In genomic region chr7:1536768-1537630, GRCh38 we compare ENCODE assay signal across 8 cellular contexts. TPM values are rescaled to one million over a fixed set of nuclear protein-coding genes. Genes with fewer than 3 reads are reported as not detected.
DNase-seq lines count a peak whose midpoint lies in the region; ATAC-seq and TF ChIP-seq lines count a peak whose summit lies in the region.

No MANE protein-coding gene starts in this region.

- peaks cover 67% of the 10 kb centered on the region for H3K4me1 ChIP-seq in SJSA1 (replicated peaks)

- peaks cover 12% of the 10 kb centered on the region for H3K27me3 Mint-ChIP-seq in nephron progenitor cell (ENCODE audit: low read depth, poor library complexity)
- no peaks in the 10 kb centered on the region for H3K27me3 Mint-ChIP-seq in activated CD4-positive, alpha-beta memory T cell treated with anti-CD3 and anti-CD28 coated beads for 36 hours

- no peaks in the 10 kb centered on the region for H3K27me3 ChIP-seq in SJSA1 (replicated peaks)

- H3K9me3 ChIP-seq in SJSA1 (replicated peaks) = no peaks in the 10 kb centered on the region

- ATAC-seq in GM18505 (IDR thresholded peaks at IDR 0.05; ENCODE audit: unreplicated experiment) = no peak

- H3K4me3 Mint-ChIP-seq in nephron progenitor cell = peak overlapping the region; percentile 52
- H3K4me3 Mint-ChIP-seq in activated CD4-positive, alpha-beta memory T cell treated with anti-CD3 and anti-CD28 coated beads for 36 hours = no peak overlapping the region

- H3K4me1 Mint-ChIP-seq in nephron progenitor cell = peaks cover 45% of the 10 kb centered on the region
- peaks cover 20% of the 10 kb centered on the region for H3K4me1 Mint-ChIP-seq in activated CD4-positive, alpha-beta memory T cell treated with anti-CD3 and anti-CD28 coated beads for 36 hours (ENCODE audit: low read depth)

- DNase-seq in DMS53 (lab: John Stamatoyannopoulos, UW) = peak; percentile 85
- peak; percentile 99 for DNase-seq in SJSA1 (ENCODE audit: low read depth in 1 of 2, low spot score in 2 of 2)
- DNase-seq in fibroblast of the aortic adventitia (ENCODE audit: low read depth) = peak; percentile 99
- DNase-seq in nephron progenitor cell = peak; percentile 87
- no peak for DNase-seq in activated CD4-positive, alpha-beta memory T cell treated with anti-CD3 and anti-CD28 coated beads for 36 hours
- DNase-seq in activated CD4-positive, alpha-beta T cell treated with anti-CD3 and anti-CD28 coated beads, Interleukin-2, amount 50 U/mL, for 4 hours = no peak
- DNase-seq in DMS114 treated with DMSO at 0.1 percent for 48 hours (lab: John Stamatoyannopoulos, UW; ENCODE audit: unreplicated experiment) = no peak

- TF ChIP-seq CTCF in fibroblast of the aortic adventitia (IDR thresholded peaks at IDR 0.05; ENCODE audit: insufficient read depth, low read length) (no peak), nephron progenitor cell (IDR thresholded peaks at IDR 0.05) (no peak)

- H3K27ac ChIP-seq in SJSA1 = peak overlapping the region; percentile 100

- H3K36me3 Mint-ChIP-seq in nephron progenitor cell (ENCODE audit: low read depth) = no peaks in the 10 kb centered on the region
- H3K36me3 Mint-ChIP-seq in activated CD4-positive, alpha-beta memory T cell treated with anti-CD3 and anti-CD28 coated beads for 36 hours = peaks cover 21% of the 10 kb centered on the region

- peaks cover 63% of the 10 kb centered on the region for H3K36me3 ChIP-seq in SJSA1

- no peak overlapping the region for H3K27ac Mint-ChIP-seq in nephron progenitor cell
- H3K27ac Mint-ChIP-seq in activated CD4-positive, alpha-beta memory T cell treated with anti-CD3 and anti-CD28 coated beads for 36 hours = no peak overlapping the region

- POLR2A ChIA-PET in activated CD4-positive, alpha-beta memory T cell treated with anti-CD3 and anti-CD28 coated beads for 36 hours (lab: Charles Lee) = no interaction called here

- H3K4me3 ChIP-seq in SJSA1 (peak overlapping the region; percentile 39), fibroblast of the aortic adventitia (ENCODE audit: low read depth, low read length) (peak overlapping the region; percentile 70)

- intact Hi-C loops in activated CD4-positive, alpha-beta memory T cell treated with anti-CD3 and anti-CD28 coated beads for 36 hours (cut with micrococcal nuclease) = no loop called here

- CTCF ChIA-PET in activated CD4-positive, alpha-beta memory T cell treated with anti-CD3 and anti-CD28 coated beads for 36 hours (lab: Charles Lee) = no interaction called here

- no peaks in the 10 kb centered on the region for H3K9me3 Mint-ChIP-seq in nephron progenitor cell
- H3K9me3 Mint-ChIP-seq in activated CD4-positive, alpha-beta memory T cell treated with anti-CD3 and anti-CD28 coated beads for 36 hours = no peaks in the 10 kb centered on the region

- no peak for TF ChIP-seq POLR2A in GM18505 (IDR thresholded peaks at IDR 0.05; ENCODE audit: borderline replicate concordance, extremely low read depth, insufficient read depth, insufficient read length)

RNA-seq across cellular contexts. Expression of gene MAFK, which starts 6.5 kb away (rescaled TPM):
- 47.2 and 51.7 TPM in 2 replicates for total RNA-seq in SJSA1 (2014; rRNA removed; shearing (Covaris generic))
- 5.3 and 12.7 TPM in 2 replicates for total RNA-seq in fibroblast of the aortic adventitia (ENCODE audit: low replicate concordance)
- 10 to 100 TPM; 34.9 to 36.1 TPM for total RNA-seq in activated CD4-positive, alpha-beta memory T cell treated with anti-CD3 and anti-CD28 coated beads for 36 hours

RNA-seq across cellular contexts. Expression of gene TMEM184A, which starts 19.0 kb away (rescaled TPM):
- 1.8 and 3.2 TPM in 2 replicates for total RNA-seq in SJSA1 (2014; rRNA removed; shearing (Covaris generic))
- not detected in 2 replicates for total RNA-seq in fibroblast of the aortic adventitia (ENCODE audit: low replicate concordance)
- total RNA-seq in activated CD4-positive, alpha-beta memory T cell treated with anti-CD3 and anti-CD28 coated beads for 36 hours = not detected

RNA-seq across cellular contexts. Expression of gene INTS1, which starts 32.8 kb away (rescaled TPM):
- total RNA-seq in SJSA1 (2014; rRNA removed; shearing (Covaris generic)) = 34.9 and 36.8 TPM in 2 replicates
- 44.2 and 53.1 TPM in 2 replicates for total RNA-seq in fibroblast of the aortic adventitia (ENCODE audit: low replicate concordance)
- total RNA-seq in activated CD4-positive, alpha-beta memory T cell treated with anti-CD3 and anti-CD28 coated beads for 36 hours = 10 to 100 TPM; 86.4 to 92.5 TPM

RNA-seq across cellular contexts. Expression of gene PSMG3, which starts 32.8 kb away (rescaled TPM):
- total RNA-seq in SJSA1 (2014; rRNA removed; shearing (Covaris generic)) = 63.9 and 84.7 TPM in 2 replicates
- total RNA-seq in fibroblast of the aortic adventitia (ENCODE audit: low replicate concordance) = 6.6 and 20.5 TPM in 2 replicates
- total RNA-seq in activated CD4-positive, alpha-beta memory T cell treated with anti-CD3 and anti-CD28 coated beads for 36 hours = 10 to 100 TPM; 48.1 to 55.0 TPM

Comparison
In these comparisons a context has a peak if more than half of its experiments do, and no peak if none do; other contexts are left out.
1. DNase-seq: peak in DMS53 (single experiment), SJSA1 (2 of 2), fibroblast of the aortic adventitia (single experiment) and nephron progenitor cell (single experiment); none in activated CD4-positive, alpha-beta memory T cell treated with anti-CD3 and anti-CD28 coated beads for 36 hours (single experiment), activated CD4-positive, alpha-beta T cell treated with anti-CD3 and anti-CD28 coated beads, Interleukin-2, amount 50 U/mL, for 4 hours (0 of 2) and DMS114 treated with DMSO at 0.1 percent for 48 hours (single experiment).